ENCODE assay signal across 8 cellular contexts in the genomic region with DNA sequence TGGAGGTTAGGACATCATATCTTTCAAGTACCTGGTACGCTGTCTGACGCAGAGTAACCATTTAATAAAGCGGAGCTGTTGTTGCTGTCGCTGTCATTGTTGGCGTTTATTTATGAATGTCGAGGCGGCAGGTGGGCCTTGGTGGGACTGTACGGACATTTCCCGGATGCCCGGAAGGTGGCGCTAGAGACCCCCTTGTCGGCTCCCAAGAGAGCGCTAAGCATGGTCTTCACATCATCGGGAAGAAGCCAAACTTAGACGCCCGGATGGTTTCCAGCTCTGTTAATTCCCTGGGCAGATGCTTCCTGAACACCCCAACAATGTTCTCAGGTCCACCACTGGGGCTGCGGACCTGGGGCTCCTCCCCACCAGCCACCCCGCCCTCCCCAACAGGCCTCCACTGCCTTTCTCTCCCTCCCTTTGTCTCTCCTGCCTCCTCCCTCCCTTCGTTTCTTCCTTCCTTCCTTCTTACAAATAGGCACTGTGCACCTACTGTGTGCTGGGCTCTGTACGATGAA. TPM values are rescaled to one million over a fixed set of nuclear protein-coding genes. Genes with fewer than 3 reads are reported as not detected.
DNase-seq lines count a peak whose midpoint lies in the region; ATAC-seq and TF ChIP-seq lines count a peak whose summit lies in the region.

No MANE protein-coding gene starts in this region.

- H3K27ac ChIP-seq in RWPE1: peak overlapping the region; percentile 74
- H3K27ac ChIP-seq in foreskin keratinocyte: no peak overlapping the region

- peaks cover 7% of the 10 kb centered on the region for H3K27me3 ChIP-seq in foreskin keratinocyte

- TF ChIP-seq EP300 in Ishikawa (IDR thresholded peaks at IDR 0.05; ENCODE audit: borderline replicate concordance): no peak

- peak; percentile 57 for DNase-seq in GM04503 (ENCODE audit: low read depth)
- DNase-seq in RWPE1 (ENCODE audit: low spot score): peak; percentile 82
- DNase-seq in activated effector memory CD4-positive, alpha-beta T cell treated with Interleukin-2 at 50 U/mL for 16 hours: peak; percentile 72
- peak in 1 of 2 donors; percentile 38 for DNase-seq in foreskin keratinocyte
- DNase-seq in nucleus accumbens (lab: John Stamatoyannopoulos, UW): peak in 51 of 56 donors; percentile 13 to 87 (median 64)
- DNase-seq in stromal cell of bone marrow (ENCODE audit: low read depth): peak; percentile 60

- POLR2A ChIA-PET in RWPE1 (lab: Yijun Ruan, JAX; ENCODE audit: low non-redundant PET): interaction anchor here (0.5 kb wide), 1 partner anchor 50 kb away, joined by 3 read pairs; no protein-coding TSS in a partner anchor

- H3K4me1 ChIP-seq in foreskin keratinocyte: no peaks in the 10 kb centered on the region

- CTCF ChIA-PET in RWPE1 (lab: Yijun Ruan, JAX): interaction anchor here (0.5 to 2.0 kb wide), 27 partner anchors 8 to 1352 kb away, joined by 3 to 39 read pairs (median 3); a partner anchor contains a TSS

- TF ChIP-seq CTCF in RWPE1 (conservative IDR thresholded peaks at IDR 0.05; ENCODE audit: low read depth) (peak; percentile 94), foreskin keratinocyte (conservative IDR thresholded peaks at IDR 0.05) (peak; percentile 96)

- peak; percentile 70 for ATAC-seq in foreskin keratinocyte
- no peak for ATAC-seq in GM18519 (IDR thresholded peaks at IDR 0.05; ENCODE audit: low FRiP score, unreplicated experiment)

- TF ChIP-seq RAD21 in Ishikawa (IDR thresholded peaks at IDR 0.05; ENCODE audit: low read depth): peak; percentile 93

TF ChIP-seq in Ishikawa, 13 proteins besides CTCF, POLR2A, EP300 and RAD21:
- no peak for TF ChIP-seq NFIC (IDR thresholded peaks at IDR 0.05)
- TF ChIP-seq FOXM1 (IDR thresholded peaks at IDR 0.05; ENCODE audit: borderline replicate concordance, low read depth): 0 out of 2 replicates have a peak, but pooled peaks have one; percentile 38
- TF ChIP-seq, protein P1, sequence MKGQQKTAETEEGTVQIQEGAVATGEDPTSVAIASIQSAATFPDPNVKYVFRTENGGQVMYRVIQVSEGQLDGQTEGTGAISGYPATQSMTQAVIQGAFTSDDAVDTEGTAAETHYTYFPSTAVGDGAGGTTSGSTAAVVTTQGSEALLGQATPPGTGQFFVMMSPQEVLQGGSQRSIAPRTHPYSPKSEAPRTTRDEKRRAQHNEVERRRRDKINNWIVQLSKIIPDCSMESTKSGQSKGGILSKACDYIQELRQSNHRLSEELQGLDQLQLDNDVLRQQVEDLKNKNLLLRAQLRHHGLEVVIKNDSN (IDR thresholded peaks at IDR 0.05): no peak
- TF ChIP-seq ZBTB7A (IDR thresholded peaks at IDR 0.05; ENCODE audit: low read depth): peak; percentile 69; the same call in 1 of the 2 replicates

RNA-seq across cellular contexts. Expression of a gene that starts 54.1 kb away (rescaled TPM):
- total RNA-seq in foreskin keratinocyte: 10.2 and 14.2 TPM in 2 replicates
- 6.2 and 10.7 TPM in 2 replicates for polyA plus RNA-seq in foreskin keratinocyte
